Comparison of ENCODE assay signal across 1 cellular context in genomic region chr14:31456841-31457664, GRCh38.
A peak's percentile ranks its signal among the peaks of the same experiment; 100 is the strongest.
TF ChIP-seq lines count a peak whose summit lies in the region.

Gene DTD2 (minus strand): TSS chr14:31457506. CDS start chr14:31457393, 113 bp downstream.

TF ChIP-seq in HepG2, 621 proteins besides CTCF, POLR2A, EP300 and RAD21 (continued from another document and continues in another):
- TF ChIP-seq ZNF180 (CRISPR knock-in tag; IDR thresholded peaks at IDR 0.05; ENCODE audit: borderline replicate concordance, low read depth) (peak; percentile 98), THRA (CRISPR knock-in tag; IDR thresholded peaks at IDR 0.05; ENCODE audit: borderline replicate concordance) (peak; percentile 84), TEAD3 (CRISPR knock-in tag; optimal IDR thresholded peaks at IDR 0.05; ENCODE audit: borderline replicate concordance) (peak; percentile 83), GTF3A (CRISPR knock-in tag; conservative IDR thresholded peaks at IDR 0.05) (peak; percentile 100), BCLAF1 (IDR thresholded peaks at IDR 0.05) (no peak), ZNF646 (CRISPR knock-in tag; IDR thresholded peaks at IDR 0.05) (peak; percentile 63; the same call in 1 of the 2 replicates), ZNF549 (CRISPR knock-in tag; IDR thresholded peaks at IDR 0.05) (peak; percentile 92; the same call in 1 of the 2 replicates), ZNF367 (CRISPR knock-in tag; IDR thresholded peaks at IDR 0.05; ENCODE audit: borderline replicate concordance) (peak; percentile 95), MED13 (CRISPR knock-in tag; IDR thresholded peaks at IDR 0.05) (peak; percentile 95), ZNF674 (CRISPR knock-in tag; IDR thresholded peaks at IDR 0.05; ENCODE audit: low read depth) (peak; percentile 97), POGZ (CRISPR knock-in tag; IDR thresholded peaks at IDR 0.05) (peak; percentile 99), SMARCC2 (IDR thresholded peaks at IDR 0.05) (no peak), PAXIP1 (CRISPR knock-in tag; conservative IDR thresholded peaks at IDR 0.05) (peak; percentile 90), ZSCAN25 (CRISPR knock-in tag; IDR thresholded peaks at IDR 0.05) (peak; percentile 94), BRD4 (CRISPR knock-in tag; IDR thresholded peaks at IDR 0.05) (peak; percentile 100), NFIC (IDR thresholded peaks at IDR 0.05; ENCODE audit: low read length) (peak; percentile 40; the same call in 1 of the 2 replicates), NFKBIZ (CRISPR knock-in tag; IDR thresholded peaks at IDR 0.05) (peak; percentile 97), ZNF446 (CRISPR knock-in tag; IDR thresholded peaks at IDR 0.05) (peak; percentile 99), AFF4 (CRISPR knock-in tag; IDR thresholded peaks at IDR 0.05) (peak; percentile 92), ZNF253 (CRISPR knock-in tag; IDR thresholded peaks at IDR 0.05; ENCODE audit: borderline replicate concordance) (peak; percentile 100), ZNF580 (CRISPR knock-in tag; IDR thresholded peaks at IDR 0.05; ENCODE audit: borderline replicate concordance, low read depth) (peak; percentile 100), CREB3 (CRISPR knock-in tag; IDR thresholded peaks at IDR 0.05) (peak; percentile 94), TOE1 (CRISPR knock-in tag; IDR thresholded peaks at IDR 0.05) (peak; percentile 91; the same call in 1 of the 2 replicates), ZBTB20 (CRISPR knock-in tag; IDR thresholded peaks at IDR 0.05; ENCODE audit: borderline replicate concordance, low read depth) (peak; percentile 100), THAP7 (CRISPR knock-in tag; IDR thresholded peaks at IDR 0.05) (peak; percentile 98), NRL (CRISPR knock-in tag; IDR thresholded peaks at IDR 0.05; ENCODE audit: borderline replicate concordance) (peak; percentile 100), CCAR2 (optimal IDR thresholded peaks at IDR 0.05; ENCODE audit: low read depth, low read length) (no peak), ZNF543 (CRISPR knock-in tag; IDR thresholded peaks at IDR 0.05) (peak; percentile 99), SOX5 (CRISPR knock-in tag; IDR thresholded peaks at IDR 0.05; ENCODE audit: borderline replicate concordance) (peak; percentile 86), RFX3 (CRISPR knock-in tag; IDR thresholded peaks at IDR 0.05) (peak; percentile 17; the same call in 1 of the 2 replicates), ZNF784 (CRISPR knock-in tag; IDR thresholded peaks at IDR 0.05; ENCODE audit: borderline replicate concordance) (peak; percentile 100), CENPT (CRISPR knock-in tag; IDR thresholded peaks at IDR 0.05; ENCODE audit: low read depth) (peak; percentile 95; the same call in 1 of the 2 replicates), ZNF503 (CRISPR knock-in tag; IDR thresholded peaks at IDR 0.05) (peak; percentile 91)
